ENCODE assay signal across 13 cellular contexts in genomic region chr20:48631114-48632016, GRCh38.
DNase-seq lines count a peak whose midpoint lies in the region; ATAC-seq and TF ChIP-seq lines count a peak whose summit lies in the region.
"Had no signal": no experiment of that assay in that cellular context is flagged by ENCODE, and none has a peak within 500 bp of the region (broad histone marks: within the 10 kb centered on the region; RNA-seq: fewer than 3 reads in every experiment).

No MANE protein-coding gene starts in this region.

- no peaks in the 10 kb centered on the region for H3K27me3 Mint-ChIP-seq in CD8-positive, alpha-beta T cell (ENCODE audit: low read depth)
- peaks cover 34 to 56% (median 36%) of the 10 kb centered on the region in 3 donors for H3K27me3 Mint-ChIP-seq in immature natural killer cell (ENCODE audit: low read depth in 3 of 3)
- H3K27me3 Mint-ChIP-seq in activated CD4-positive, alpha-beta T cell treated with anti-CD3 and anti-CD28 coated beads for 36 hours = no peaks in the 10 kb centered on the region

- peaks cover 83% of the 10 kb centered on the region for H3K36me3 Mint-ChIP-seq in CD8-positive, alpha-beta T cell
- H3K36me3 Mint-ChIP-seq in immature natural killer cell = peaks cover 13 to 46% (median 21%) of the 10 kb centered on the region in 3 donors
- H3K36me3 Mint-ChIP-seq in activated CD4-positive, alpha-beta T cell treated with anti-CD3 and anti-CD28 coated beads for 36 hours (ENCODE audit: low read depth) = peaks cover 10% of the 10 kb centered on the region

- H3K9me3 Mint-ChIP-seq in CD8-positive, alpha-beta T cell = no peaks in the 10 kb centered on the region
- H3K9me3 Mint-ChIP-seq in immature natural killer cell = peaks cover 0 to 1% (median 0%) of the 10 kb centered on the region in 6 donors
- no peaks in the 10 kb centered on the region for H3K9me3 Mint-ChIP-seq in activated CD4-positive, alpha-beta T cell treated with anti-CD3 and anti-CD28 coated beads for 36 hours (ENCODE audit: low read depth)

- H3K4me1 ChIP-seq in CD8-positive, alpha-beta T cell (ENCODE audit: insufficient read depth, low read length) = peaks cover 12% of the 10 kb centered on the region

- TF ChIP-seq CTCF in CD8-positive, alpha-beta T cell (IDR thresholded peaks at IDR 0.05) = no peak

- H3K36me3 ChIP-seq in CD8-positive, alpha-beta T cell (ENCODE audit: insufficient read depth, low read length) = peaks cover 78% of the 10 kb centered on the region
- H3K36me3 ChIP-seq: cardiac muscle cell had no signal

- no peak for DNase-seq in CD8-positive, alpha-beta T cell
- peak; percentile 50 for DNase-seq in M059J (ENCODE audit: low read depth)
- DNase-seq in amniotic epithelial cell (ENCODE audit: low read depth) = peak; percentile 55
- no peak for DNase-seq in immature natural killer cell
- no peak for DNase-seq in NCI-H1092 (lab: John Stamatoyannopoulos, UW)
- no peak for DNase-seq in activated CD4-positive, alpha-beta T cell treated with anti-CD3 and anti-CD28 coated beads for 36 hours
- DNase-seq in DMS79 (lab: John Stamatoyannopoulos, UW) = no peak
- no peak for DNase-seq in medulla oblongata (ENCODE audit: extremely low spot score)
- DNase-seq: activated CD4-positive, CD25-positive, alpha-beta regulatory T cell treated with anti-CD3 and anti-CD28 coated beads, Interleukin-2, amount 50 U/mL, for 72 hours; GF-D8; NCI-H1048; substantia nigra had no signal

- H3K4me3 Mint-ChIP-seq in CD8-positive, alpha-beta T cell = no peak overlapping the region
- no peak overlapping the region for H3K4me3 Mint-ChIP-seq in immature natural killer cell
- H3K4me3 Mint-ChIP-seq in activated CD4-positive, alpha-beta T cell treated with anti-CD3 and anti-CD28 coated beads for 36 hours = no peak overlapping the region

- CTCF ChIA-PET in CD8-positive, alpha-beta T cell (lab: Charles Lee) = interaction anchor here (3.1 kb wide), 1 partner anchor 11 kb away, joined by 20 read pairs; no protein-coding TSS in a partner anchor
- CTCF ChIA-PET in activated CD4-positive, alpha-beta T cell treated with anti-CD3 and anti-CD28 coated beads for 36 hours (lab: Charles Lee) = no interaction called here

- no peak overlapping the region for H3K4me3 ChIP-seq in CD8-positive, alpha-beta T cell (ENCODE audit: low read depth, low read length)
- H3K4me3 ChIP-seq: cardiac muscle cell had no signal

- peaks cover 9% of the 10 kb centered on the region for H3K4me1 Mint-ChIP-seq in CD8-positive, alpha-beta T cell (ENCODE audit: low read depth)
- H3K4me1 Mint-ChIP-seq in immature natural killer cell = peaks cover 25 to 27% of the 10 kb centered on the region in 2 donors
- H3K4me1 Mint-ChIP-seq in activated CD4-positive, alpha-beta T cell treated with anti-CD3 and anti-CD28 coated beads for 36 hours = peaks cover 10% of the 10 kb centered on the region

- POLR2A ChIA-PET in CD8-positive, alpha-beta T cell (lab: Charles Lee) = no interaction called here
- POLR2A ChIA-PET in activated CD4-positive, alpha-beta T cell treated with anti-CD3 and anti-CD28 coated beads for 36 hours (lab: Charles Lee) = no interaction called here

- H3K27ac Mint-ChIP-seq in CD8-positive, alpha-beta T cell = peak overlapping the region; percentile 32
- H3K27ac Mint-ChIP-seq in immature natural killer cell = peak overlapping the region in 4 of 6 donors; percentile 36 to 69 (median 54)
- H3K27ac Mint-ChIP-seq in activated CD4-positive, alpha-beta T cell treated with anti-CD3 and anti-CD28 coated beads for 36 hours = no peak overlapping the region

- H3K27ac ChIP-seq in CD8-positive, alpha-beta T cell (ENCODE audit: low read depth, low read length) = no peak overlapping the region
- H3K27ac ChIP-seq: cardiac muscle cell had no signal

- intact Hi-C loops in CD8-positive, alpha-beta T cell (cut with DNase I, micrococcal nuclease) = no loop called here
- intact Hi-C loops in activated CD4-positive, alpha-beta T cell treated with anti-CD3 and anti-CD28 coated beads for 36 hours (cut with DNase I, micrococcal nuclease) = no loop called here

- no peak for ATAC-seq in CD8-positive, alpha-beta T cell
- ATAC-seq in activated CD4-positive, alpha-beta T cell treated with anti-CD3 and anti-CD28 coated beads for 36 hours = no peak

- no peaks in the 10 kb centered on the region for H3K9me3 ChIP-seq in CD8-positive, alpha-beta T cell (ENCODE audit: low read length)

- H3K27me3 ChIP-seq in CD8-positive, alpha-beta T cell (ENCODE audit: insufficient read depth, low read length) = no peaks in the 10 kb centered on the region
- H3K27me3 ChIP-seq: cardiac muscle cell had no signal

Comparison
In these comparisons a context has a peak if more than half of its experiments do, and no peak if none do; other contexts are left out.
1. DNase-seq: peak in M059J (single experiment) and amniotic epithelial cell (single experiment); none in CD8-positive, alpha-beta T cell (0 of 7), immature natural killer cell (0 of 3), NCI-H1092 (single experiment), activated CD4-positive, alpha-beta T cell treated with anti-CD3 and anti-CD28 coated beads for 36 hours (single experiment), DMS79 (single experiment) and medulla oblongata (single experiment).